In the genomic region with DNA sequence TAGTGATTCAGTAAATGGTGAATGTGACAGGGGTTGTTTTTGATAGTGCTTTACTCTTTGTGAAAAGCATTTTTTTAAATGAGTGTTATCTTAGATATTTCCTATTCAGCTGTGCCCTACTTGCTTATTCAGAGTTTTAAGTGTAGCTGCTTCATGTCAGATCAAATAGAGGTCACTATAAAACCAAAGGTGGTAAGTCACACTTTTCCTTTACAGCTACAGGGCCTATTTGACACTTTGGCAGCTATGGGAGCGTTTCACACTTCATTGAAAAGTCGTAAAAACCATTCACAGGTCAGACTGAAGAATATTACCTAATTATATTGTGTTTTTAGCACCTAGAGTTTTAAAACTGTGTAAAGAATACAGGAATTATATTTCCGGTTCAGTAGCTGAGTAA, we compare ENCODE assay signal across 25 cellular contexts.
A peak's percentile ranks its signal among the peaks of the same experiment; 100 is the strongest.
DNase-seq lines count a peak whose midpoint lies in the region; ATAC-seq and TF ChIP-seq lines count a peak whose summit lies in the region.
"Had no signal": no experiment of that assay in that cellular context is flagged by ENCODE, and none has a peak within 500 bp of the region (broad histone marks: within the 10 kb centered on the region; RNA-seq: fewer than 3 reads in every experiment).

No MANE protein-coding gene starts in this region.

- H3K27ac Mint-ChIP-seq in central memory CD8-positive, alpha-beta T cell (ENCODE audit: low read depth), result peak overlapping the region; percentile 32
- H3K27ac Mint-ChIP-seq: CD14-positive monocyte, H9, HFFc6 had no signal

- H3K4me3 Mint-ChIP-seq in central memory CD8-positive, alpha-beta T cell, result no peak overlapping the region
- H3K4me3 Mint-ChIP-seq: CD14-positive monocyte; CD8-positive, alpha-beta memory T cell; H9; HFFc6 had no signal

- no peaks in the 10 kb centered on the region for H3K27me3 Mint-ChIP-seq in central memory CD8-positive, alpha-beta T cell
- H3K27me3 Mint-ChIP-seq: CD8-positive, alpha-beta memory T cell had no signal

- H3K27me3 ChIP-seq in Peyer's patch, result no peaks in the 10 kb centered on the region
- H3K27me3 ChIP-seq: BE2C had no signal

- H3K9me3 ChIP-seq in Peyer's patch, result no peaks in the 10 kb centered on the region
- H3K9me3 ChIP-seq: BE2C, SK-N-SH had no signal

- no peaks in the 10 kb centered on the region for H3K4me1 ChIP-seq in Peyer's patch
- H3K4me1 ChIP-seq: BE2C had no signal

- no peaks in the 10 kb centered on the region for H3K9me3 Mint-ChIP-seq in central memory CD8-positive, alpha-beta T cell
- H3K9me3 Mint-ChIP-seq: CD8-positive, alpha-beta memory T cell; H9; HFFc6 had no signal

- DNase-seq in NCI-H1417 (lab: John Stamatoyannopoulos, UW) (peak in 2 of 3 experiments; percentile 21 to 53), NCI-H1417 treated with DMSO at 0.1 percent for 48 hours (lab: John Stamatoyannopoulos, UW) (no peak), left kidney (ENCODE audit: low read depth, low spot score) (peak; percentile 3), renal cortical epithelial cell (ENCODE audit: low read depth) (peak; percentile 44), Peyer's patch (no peak), GOT3 (lab: John Stamatoyannopoulos, UW) (no peak)
- no peak for DNase-seq in central memory CD8-positive, alpha-beta T cell (ENCODE audit: low spot score in 2 of 2)
- DNase-seq in activated CD4-positive, alpha-beta T cell treated with anti-CD3 and anti-CD28 coated beads, Interleukin-2, amount 50 U/mL, for 1 hour, result no peak
- DNase-seq: BE2C; CD8-positive, alpha-beta memory T cell; DMS 273 treated with DMSO at 0.1 percent for 48 hours; DMS79 treated with DMSO at 0.1 percent for 48 hours; GF-D8; H9; HFFc6; Kasumi-1; NCI-H1105 treated with DMSO at 0.1 percent for 48 hours; NCI-H1694; NCI-H2029 treated with DMSO at 0.1 percent for 48 hours; NCI-H446 treated with DMSO at 0.1 percent for 48 hours; NCI-H526; SK-N-SH had no signal

- TF ChIP-seq CTCF in Peyer's patch (IDR thresholded peaks at IDR 0.05), result no peak

- peaks cover 11% of the 10 kb centered on the region for H3K4me1 Mint-ChIP-seq in central memory CD8-positive, alpha-beta T cell
- H3K4me1 Mint-ChIP-seq: CD14-positive monocyte, H9 had no signal

- no peak for TF ChIP-seq POLR2A in Peyer's patch (IDR thresholded peaks at IDR 0.05)

- H3K36me3 Mint-ChIP-seq in central memory CD8-positive, alpha-beta T cell (ENCODE audit: insufficient read depth), result no peaks in the 10 kb centered on the region

- peak; percentile 80 for ATAC-seq in central memory CD8-positive, alpha-beta T cell (replicated peaks; ENCODE audit: extremely low read depth, poor library complexity, severe bottlenecking)
- ATAC-seq: K562 had no signal

- no peak overlapping the region for H3K27ac ChIP-seq in Peyer's patch
- H3K27ac ChIP-seq: 22Rv1 had no signal

- peaks cover 0 to 4% (median 0%) of the 10 kb centered on the region in 3 donors for H3K36me3 ChIP-seq in Peyer's patch
- H3K36me3 ChIP-seq: BE2C had no signal

- no peak overlapping the region for H3K4me3 ChIP-seq in Peyer's patch
- H3K4me3 ChIP-seq: K562 had no signal

Comparison
In these comparisons a context has a peak if more than half of its experiments do, and no peak if none do; other contexts are left out.
1. DNase-seq: peak in NCI-H1417 (2 of 3), left kidney (single experiment) and renal cortical epithelial cell (single experiment); none in NCI-H1417 treated with DMSO at 0.1 percent for 48 hours (single experiment), central memory CD8-positive, alpha-beta T cell (0 of 2), Peyer's patch (0 of 3), GOT3 (single experiment) and activated CD4-positive, alpha-beta T cell treated with anti-CD3 and anti-CD28 coated beads, Interleukin-2, amount 50 U/mL, for 1 hour (single experiment).